ENCODE assay signal across 20 cellular contexts in genomic region chr5:167451091-167451490, GRCh38.
DNase-seq lines count a peak whose midpoint lies in the region; ATAC-seq, FAIRE-seq and TF ChIP-seq lines count a peak whose summit lies in the region.
"Had no signal": no experiment of that assay in that cellular context is flagged by ENCODE, and none has a peak within 500 bp of the region (broad histone marks: within the 10 kb centered on the region; RNA-seq: fewer than 3 reads in every experiment).

No MANE protein-coding gene starts in this region.

- no peak for TF ChIP-seq EP300 in GM12878 (IDR thresholded peaks at IDR 0.05; ENCODE audit: borderline replicate concordance in 1 of 2, control insufficient read depth in 1 of 2, low read depth in 2 of 2, low read length in 2 of 2)

- H3K9me3 ChIP-seq in GM23248 (ENCODE audit: low read depth) (no peaks in the 10 kb centered on the region), GM12878 (replicated peaks; ENCODE audit: control insufficient read depth, insufficient read depth, low read length) (no peaks in the 10 kb centered on the region)
- H3K9me3 ChIP-seq: Peyer's patch had no signal

- no peaks in the 10 kb centered on the region for H4K20me1 ChIP-seq in GM23248 (ENCODE audit: insufficient read depth)
- H4K20me1 ChIP-seq in GM12878 (ENCODE audit: control insufficient read depth, insufficient read depth) = no peaks in the 10 kb centered on the region
- H4K20me1 ChIP-seq: BLaER1 treated with 17β-estradiol and CSF1 and Interleukin-3, amounts not matched to agents 10 nM and 100 nM had no signal

- CTCF ChIA-PET in BJ (lab: Yijun Ruan, JAX) (interaction anchor here (0.5 kb wide), 1 partner anchor 1901 kb away, joined by 3 read pairs; no protein-coding TSS in a partner anchor), GM12878 (lab: Yijun Ruan, JAX) (no interaction called here)

- RAD21 ChIA-PET in GM12878 (lab: Charles Lee; ENCODE audit: unreplicated experiment) = no interaction called here

- no peak for TF ChIP-seq POLR2A in GM12878 (IDR thresholded peaks at IDR 0.05; ENCODE audit: low read depth, low read length)

- SMC1A ChIA-PET in GM12878 (lab: Charles Lee; ENCODE audit: uncharacterized antibody, unreplicated experiment) = no interaction called here

- H3K4me1 ChIP-seq in GM23248 (ENCODE audit: insufficient read depth) (0 out of 2 replicates have a peak, but pooled peaks cover 4% of the 10 kb centered on the region), GM12878 (ENCODE audit: control insufficient read depth, insufficient read depth, low read length) (no peaks in the 10 kb centered on the region)
- H3K4me1 ChIP-seq: Peyer's patch had no signal

- no peak for FAIRE-seq in GM12878 (lab: Jason Lieb, UNC)

- H3F3A ChIP-seq in GM23248 (ENCODE audit: insufficient read depth) = no peaks in the 10 kb centered on the region

- 0 out of 2 replicates have a peak overlapping the region, but pooled peaks have one; percentile 24 for H2AFZ ChIP-seq in GM23248
- no peak overlapping the region for H2AFZ ChIP-seq in GM12878 (ENCODE audit: control insufficient read depth, low read depth, low read length)

- POLR2A ChIA-PET in BJ (lab: Charles Lee) (interaction anchor here (0.6 kb wide), 1 partner anchor 1666 kb away, joined by 8 read pairs; no protein-coding TSS in a partner anchor), GM12878 (lab: Charles Lee) (no interaction called here)

- peak; percentile 34; the same call in 1 of the 3 replicates for ATAC-seq in GM12878
- ATAC-seq: Right ventricle myocardium inferior had no signal

- WGBS in GM23248 (ENCODE audit: low coverage in 1 of 2, low lambda C conversion rate in 2 of 2, missing lambda C conversion rate in 2 of 2), 2 experiments = 6 to 7% methylated on average over 7 of the region's 7 CpGs
- 31% methylated on average over 7 of the region's 7 CpGs for WGBS in GM12878 (ENCODE audit: insufficient coverage, insufficient replicate concordance, low lambda C conversion rate, missing lambda C conversion rate)

- TF ChIP-seq CTCF in BJ (IDR thresholded peaks at IDR 0.05; ENCODE audit: insufficient read depth, low read depth, low read length) (no peak), GM12878 (IDR thresholded peaks at IDR 0.05 in 2 of 3, conservative IDR thresholded peaks at IDR 0.05 in 1 of 3; ENCODE audit: control insufficient read depth in 2 of 3, extremely low read depth in 1 of 3, insufficient read depth in 1 of 3, low read depth in 3 of 3, low read length in 3 of 3) (no peak)

- H3K27me3 ChIP-seq in BJ (ENCODE audit: control insufficient read depth, insufficient read depth, low read length) (no peaks in the 10 kb centered on the region), GM23248 (replicated peaks; ENCODE audit: insufficient read depth) (peaks cover 5% of the 10 kb centered on the region; the same call in 1 of the 2 replicates), GM12878 (replicated peaks in 1 of 2; ENCODE audit: control insufficient read depth in 2 of 2, insufficient read depth in 2 of 2, low read length in 1 of 2) (no peaks in the 10 kb centered on the region)
- H3K27me3 ChIP-seq: BLaER1 treated with 17β-estradiol and CSF1 and Interleukin-3, amounts not matched to agents 10 nM and 100 nM; Peyer's patch had no signal

- H3K4me3 ChIP-seq in BJ (ENCODE audit: low read depth, low read length) = no peak overlapping the region
- H3K4me3 ChIP-seq in GM23248 = no peak overlapping the region
- H3K4me3 ChIP-seq in GM12878 = no peak overlapping the region
- H3K4me3 ChIP-seq in skeletal muscle cell (ENCODE audit: low read depth, low read length) = no peak overlapping the region
- H3K4me3 ChIP-seq: BLaER1 treated with 17β-estradiol and CSF1 and Interleukin-3, amounts not matched to agents 10 nM and 100 nM; Peyer's patch had no signal

- H3K9ac ChIP-seq in GM23248 = no peak overlapping the region
- H3K9ac ChIP-seq in GM12878 (ENCODE audit: control insufficient read depth, insufficient read depth, low read length) = no peak overlapping the region
- H3K9ac ChIP-seq: BLaER1 treated with 17β-estradiol and CSF1 and Interleukin-3, amounts not matched to agents 10 nM and 100 nM had no signal

- H3K9me2 ChIP-seq in GM23248 (ENCODE audit: insufficient read depth) = no peaks in the 10 kb centered on the region

- DNase-seq in BJ (ENCODE audit: low read depth) = peak; percentile 29
- peak; percentile 69 for DNase-seq in GM23248
- no peak for DNase-seq in GM12878 (ENCODE audit: low read depth, low spot score)
- peak; percentile 29 for DNase-seq in skeletal muscle cell (ENCODE audit: low read depth)
- DNase-seq in NCI-H1417 (lab: John Stamatoyannopoulos, UW) = no peak
- no peak for DNase-seq in MV-4-11 (lab: John Stamatoyannopoulos, UW)
- no peak for DNase-seq in NCI-H2227 (lab: John Stamatoyannopoulos, UW; ENCODE audit: unreplicated experiment)
- DNase-seq: ACHN; CD8-positive, alpha-beta memory T cell; HCEC 1CT; Karpas-422; NCI-H1048; NCI-H146; NCI-H2081; NCI-H510A; NCI-H748 treated with DMSO at 0.1 percent for 48 hours; NK-92 treated with Interleukin-12 subunit alpha and Interleukin-12 subunit beta, amount 100 ng/mL, for 24 hours; Peyer's patch had no signal

- no peak for TF ChIP-seq RAD21 in GM12878 (IDR thresholded peaks at IDR 0.05; ENCODE audit: insufficient read depth, low read depth, low read length)

- H3K79me2 ChIP-seq in GM23248 (ENCODE audit: insufficient read depth) (no peaks in the 10 kb centered on the region), GM12878 (ENCODE audit: control insufficient read depth, insufficient read depth, low read length) (no peaks in the 10 kb centered on the region)

- in situ Hi-C loops in GM23248 (cut with MboI) (no loop called here), GM12878 (cut with MboI) (no loop called here)

- H3K36me3 ChIP-seq in BJ (ENCODE audit: control insufficient read depth, insufficient read depth, low read length) (no peaks in the 10 kb centered on the region), GM23248 (ENCODE audit: low read depth) (no peaks in the 10 kb centered on the region), GM12878 (ENCODE audit: control insufficient read depth in 2 of 2, insufficient read depth in 2 of 2, low read length in 1 of 2) (no peaks in the 10 kb centered on the region)
- H3K36me3 ChIP-seq: Peyer's patch had no signal

- H3K27ac ChIP-seq in GM23248 = no peak overlapping the region
- no peak overlapping the region for H3K27ac ChIP-seq in GM12878 (ENCODE audit: control insufficient read depth, insufficient read depth)
- H3K27ac ChIP-seq: BLaER1 treated with 17β-estradiol and CSF1 and Interleukin-3, amounts not matched to agents 10 nM and 100 nM; Peyer's patch had no signal

- intact Hi-C loops in GM12878 (cut with micrococcal nuclease; ENCODE audit: unreplicated experiment) = no loop called here

- H3K4me2 ChIP-seq in GM23248 (ENCODE audit: unreplicated experiment) (no peak overlapping the region), GM12878 (ENCODE audit: control insufficient read depth, insufficient read depth) (no peak overlapping the region)
- H3K4me2 ChIP-seq: BLaER1 treated with 17β-estradiol and CSF1 and Interleukin-3, amounts not matched to agents 10 nM and 100 nM had no signal

- no TSS peak for BruUV-seq in GM12878 (replicated peaks; lab: Mats Ljungman, UMichigan)

TF ChIP-seq in GM12878, 131 proteins besides CTCF, POLR2A, EP300 and RAD21 (continues in another document):
- TF ChIP-seq ZNF217 (IDR thresholded peaks at IDR 0.05) (no peak), FOXM1 (IDR thresholded peaks at IDR 0.05; ENCODE audit: low read depth, low read length) (no peak), ZBTB40 (IDR thresholded peaks at IDR 0.05; ENCODE audit: borderline replicate concordance) (no peak), ZNF622 (IDR thresholded peaks at IDR 0.05) (no peak), GATAD2B (conservative IDR thresholded peaks at IDR 0.05; ENCODE audit: low read depth) (no peak), RCOR1 (conservative IDR thresholded peaks at IDR 0.05; ENCODE audit: low read depth, low read length) (no peak), GABPA (IDR thresholded peaks at IDR 0.05; ENCODE audit: low read depth) (no peak), HDGF (IDR thresholded peaks at IDR 0.05) (no peak), YY1 (IDR thresholded peaks at IDR 0.05; ENCODE audit: low read depth, low read length) (no peak), IKZF1 (conservative IDR thresholded peaks at IDR 0.05) (no peak), SRF (IDR thresholded peaks at IDR 0.05; ENCODE audit: low read depth in 2 of 2, low read length in 2 of 2) (no peak), NFIC (IDR thresholded peaks at IDR 0.05; ENCODE audit: low read depth, low read length) (no peak)

Comparison
In these comparisons a context has a peak if more than half of its experiments do, and no peak if none do; other contexts are left out.
1. DNase-seq: peak in BJ (single experiment), GM23248 (single experiment) and skeletal muscle cell (single experiment); none in GM12878 (single experiment), NCI-H1417 (0 of 3), MV-4-11 (single experiment) and NCI-H2227 (single experiment).